Comparison of ENCODE assay signal across 8 cellular contexts in genomic region chr2:207337234-207338219, GRCh38.
DNase-seq lines count a peak whose midpoint lies in the region; ATAC-seq, FAIRE-seq and TF ChIP-seq lines count a peak whose summit lies in the region.

No MANE protein-coding gene starts in this region.

- peak overlapping the region; percentile 34 for H3K4me2 ChIP-seq in A549
- no peak overlapping the region for H3K4me2 ChIP-seq in K562 (ENCODE audit: insufficient read depth, low read length)

- WGBS in A549 (ENCODE audit: missing lambda C conversion rate): 74% methylated on average over 6 of the region's 6 CpGs
- 4% methylated on average over 5 of the region's 6 CpGs for WGBS in K562 (ENCODE audit: insufficient coverage, low coverage, missing lambda C conversion rate)
- 72 to 81% methylated on average over 6 of the region's 6 CpGs for WGBS in tibial nerve, 2 donors

- H3K27ac Mint-ChIP-seq in stimulated activated memory B cell treated with anti-CD40 and anti-IgM and Interleukin-4, amounts not matched to agents 10 μg/mL and 1 μg/mL and 100 μg/mL, for 72 hours: peak overlapping the region; percentile 72

- H3K36me3 ChIP-seq in K562 (ENCODE audit: control insufficient read depth, insufficient read depth, low read length) (no peaks in the 10 kb centered on the region), tibial nerve (no peaks in the 10 kb centered on the region)

- CTCF ChIA-PET in A549 (lab: Yijun Ruan, JAX): interaction anchor here (1.0 to 1.4 kb wide), 3 partner anchors 22 to 355 kb away, joined by 4 to 6 read pairs (median 5); no protein-coding TSS in a partner anchor
- CTCF ChIA-PET in K562 (lab: Yijun Ruan, JAX; ENCODE audit: low intra/inter-chr PET ratio): no interaction called here

- in situ Hi-C loops in K562 (cut with MboI): no loop called here

- no peaks in the 10 kb centered on the region for H3K27me3 Mint-ChIP-seq in stimulated activated memory B cell treated with anti-CD40 and anti-IgM and Interleukin-4, amounts not matched to agents 10 μg/mL and 1 μg/mL and 100 μg/mL, for 72 hours

- TF ChIP-seq CTCF in A549 (IDR thresholded peaks at IDR 0.05) (no peak), K562 (IDR thresholded peaks at IDR 0.05 in 2 of 3, conservative IDR thresholded peaks at IDR 0.05 in 1 of 3; ENCODE audit: insufficient read depth in 2 of 3, low read depth in 1 of 3, low read length in 3 of 3) (no peak), tibial nerve (IDR thresholded peaks at IDR 0.05) (no peak)

- H3K9me3 ChIP-seq in A549 (no peaks in the 10 kb centered on the region), K562 (replicated peaks; ENCODE audit: control insufficient read depth, insufficient read depth, low read depth, low read length) (no peaks in the 10 kb centered on the region), tibial nerve (no peaks in the 10 kb centered on the region)

- TF ChIP-seq POLR2A in A549 (IDR thresholded peaks at IDR 0.05; ENCODE audit: low read length): no peak
- TF ChIP-seq POLR2A in K562 (conservative IDR thresholded peaks at IDR 0.05): no peak
- TF ChIP-seq POLR2A in tibial nerve (IDR thresholded peaks at IDR 0.05): no peak

- TF ChIP-seq EP300 in A549 (IDR thresholded peaks at IDR 0.05) (no peak), K562 (IDR thresholded peaks at IDR 0.05; ENCODE audit: low read length) (no peak), tibial nerve (IDR thresholded peaks at IDR 0.05) (no peak)

- H3K4me1 Mint-ChIP-seq in stimulated activated memory B cell treated with anti-CD40 and anti-IgM and Interleukin-4, amounts not matched to agents 10 μg/mL and 1 μg/mL and 100 μg/mL, for 72 hours: peaks cover 51% of the 10 kb centered on the region

- H3K9ac ChIP-seq in K562 (ENCODE audit: insufficient read depth in 1 of 2, low read depth in 2 of 2, low read length in 2 of 2): no peak overlapping the region

- no peaks in the 10 kb centered on the region for H3K79me2 ChIP-seq in K562 (ENCODE audit: control insufficient read depth, insufficient read depth, low read length)

- H2AFZ ChIP-seq in K562 (ENCODE audit: low read depth, low read length): peak overlapping the region; percentile 26; the same call in 1 of the 2 replicates

- intact Hi-C loops in K562 (cut with micrococcal nuclease): no loop called here

- POLR2A ChIA-PET in A549 (lab: Yijun Ruan, JAX): interaction anchor here (0.7 to 1.4 kb wide), 3 partner anchors 84 to 172 kb away, joined by 3 to 5 read pairs (median 3); partner anchors contain the start of gene KLF7
- POLR2A ChIA-PET in K562 (lab: Yijun Ruan, JAX): interaction anchor here (0.7 kb wide), 1 partner anchor 347 kb away, joined by 3 read pairs; no protein-coding TSS in a partner anchor

- H3K4me3 ChIP-seq in A549: no peak overlapping the region
- H3K4me3 ChIP-seq in K562: no peak overlapping the region
- H3K4me3 ChIP-seq in tibial nerve: no peak overlapping the region

- no peak overlapping the region for H3K4me3 Mint-ChIP-seq in stimulated activated memory B cell treated with anti-CD40 and anti-IgM and Interleukin-4, amounts not matched to agents 10 μg/mL and 1 μg/mL and 100 μg/mL, for 72 hours

- H3K9me1 ChIP-seq in K562 (ENCODE audit: control insufficient read depth, insufficient read depth, low read length): no peaks in the 10 kb centered on the region

- ATAC-seq in A549 (peak; percentile 3 to 17; a peak in 2 of 6 replicates), GM18870 (IDR thresholded peaks at IDR 0.05; ENCODE audit: unreplicated experiment) (peak; percentile 39), HG03520 (IDR thresholded peaks at IDR 0.05; ENCODE audit: unreplicated experiment) (peak; percentile 36), K562 (peak; percentile 73), GM19328 (IDR thresholded peaks at IDR 0.05; ENCODE audit: unreplicated experiment) (no peak)
- no peak for ATAC-seq in stimulated activated memory B cell treated with anti-CD40 and anti-IgM and Interleukin-4, amounts not matched to agents 10 μg/mL and 1 μg/mL and 100 μg/mL, for 72 hours

- H3K27ac ChIP-seq in A549: peak overlapping the region; percentile 23 to 71; a peak in 4 of 6 replicates
- 0 out of 3 replicates have a peak overlapping the region, but pooled peaks have one; percentile 28 for H3K27ac ChIP-seq in K562 (ENCODE audit: extremely low read depth, low read depth, low read length)
- peak overlapping the region in 2 of 4 donors; percentile 62 to 66 for H3K27ac ChIP-seq in tibial nerve

- no peaks in the 10 kb centered on the region for H3K36me3 Mint-ChIP-seq in stimulated activated memory B cell treated with anti-CD40 and anti-IgM and Interleukin-4, amounts not matched to agents 10 μg/mL and 1 μg/mL and 100 μg/mL, for 72 hours

- BruUV-seq in K562 (replicated peaks; lab: Mats Ljungman, UMichigan): no TSS peak

- DNase-seq in A549 (ENCODE audit: low read depth in 1 of 2, low spot score in 1 of 2): peak; percentile 18 to 63
- DNase-seq in K562 (ENCODE audit: extremely low read depth in 1 of 4, low spot score in 3 of 4): peak; percentile 21 to 69 (median 37)
- DNase-seq in NCI-H2029 treated with DMSO at 0.1 percent for 48 hours (lab: John Stamatoyannopoulos, UW): no peak
- no peak for DNase-seq in tibial nerve (ENCODE audit: low spot score in 2 of 2)

- H3K4me1 ChIP-seq in A549 (peaks cover 52% of the 10 kb centered on the region), K562 (replicated peaks in 1 of 2; ENCODE audit: control insufficient read depth in 2 of 2, insufficient read depth in 2 of 2, low read length in 2 of 2) (peaks cover 0 to 5% of the 10 kb centered on the region in 2 experiments; a peak in 3 of 5 replicates), tibial nerve (peaks cover 0 to 33% (median 13%) of the 10 kb centered on the region in 4 donors)

- H3K9me3 Mint-ChIP-seq in stimulated activated memory B cell treated with anti-CD40 and anti-IgM and Interleukin-4, amounts not matched to agents 10 μg/mL and 1 μg/mL and 100 μg/mL, for 72 hours: no peaks in the 10 kb centered on the region

- H4K20me1 ChIP-seq in K562 (replicated peaks; ENCODE audit: control insufficient read depth, insufficient read depth, low read length): no peaks in the 10 kb centered on the region

- no peak for FAIRE-seq in A549 (lab: Jason Lieb, UNC)
- FAIRE-seq in K562 (lab: Jason Lieb, UNC): peak; percentile 67

- TF ChIP-seq RAD21 in A549 (conservative IDR thresholded peaks at IDR 0.05 in 1 of 2, IDR thresholded peaks at IDR 0.05 in 1 of 2): no peak
- no peak for TF ChIP-seq RAD21 in K562 (CRISPR knock-in tag; conservative IDR thresholded peaks at IDR 0.05 in 1 of 2, IDR thresholded peaks at IDR 0.05 in 1 of 2)

- H3K27me3 ChIP-seq in K562 (ENCODE audit: control insufficient read depth in 2 of 2, insufficient read depth in 2 of 2, low read length in 2 of 2): no peaks in the 10 kb centered on the region
- no peaks in the 10 kb centered on the region for H3K27me3 ChIP-seq in tibial nerve

TF ChIP-seq in A549, 52 proteins besides CTCF, POLR2A, EP300 and RAD21:
- 0 out of 4 replicates have a peak, but pooled peaks have one; percentile 9 to 25 for TF ChIP-seq CEBPB (IDR thresholded peaks at IDR 0.05)
- TF ChIP-seq GATA3 (IDR thresholded peaks at IDR 0.05; ENCODE audit: borderline replicate concordance): no peak

TF ChIP-seq in K562, 482 proteins besides CTCF, POLR2A, EP300 and RAD21 (continues in another document):
- TF ChIP-seq ZKSCAN1 (IDR thresholded peaks at IDR 0.05; ENCODE audit: low read depth, low read length) (peak; percentile 13; the same call in 1 of the 2 replicates), EGR1 (conservative IDR thresholded peaks at IDR 0.05) (peak; percentile 45), ATF3 (IDR thresholded peaks at IDR 0.05) (peak; percentile 14; the same call in 1 of the 2 replicates), ATF3 (CRISPR knock-in tag; conservative IDR thresholded peaks at IDR 0.05) (no peak), BACH1 (tag; IDR thresholded peaks at IDR 0.05) (0 out of 2 replicates have a peak, but pooled peaks have one; percentile 4), CBFA2T2 (conservative IDR thresholded peaks at IDR 0.05) (peak; percentile 44)

Comparison
In these comparisons a context has a peak if more than half of its experiments do, and no peak if none do; other contexts are left out.
1. ATAC-seq: peak in A549 (2 of 2), GM18870 (single experiment), HG03520 (single experiment) and K562 (single experiment); none in stimulated activated memory B cell treated with anti-CD40 and anti-IgM and Interleukin-4, amounts not matched to agents 10 μg/mL and 1 μg/mL and 100 μg/mL, for 72 hours (single experiment) and GM19328 (single experiment).
2. DNase-seq: peak in A549 (2 of 2) and K562 (4 of 4); none in NCI-H2029 treated with DMSO at 0.1 percent for 48 hours (single experiment) and tibial nerve (0 of 2).
3. Of the 35 proteins assayed by ChIP-seq in both K562 and A549: peak only in K562: KDM1A and ZFP36; only in A549: none; in both: CEBPB; in neither: 31; mixed calls (peak in some experiments, not most) for 1.